Comparison of ENCODE assay signal across 9 cellular contexts in genomic region chr4:1714303-1715001, GRCh38. TPM values are rescaled to one million over a fixed set of nuclear protein-coding genes. Genes with fewer than 3 reads are reported as not detected.
DNase-seq lines count a peak whose midpoint lies in the region; ATAC-seq and TF ChIP-seq lines count a peak whose summit lies in the region.
"Had no signal": no experiment of that assay in that cellular context is flagged by ENCODE, and none has a peak within 500 bp of the region (broad histone marks: within the 10 kb centered on the region; RNA-seq: fewer than 3 reads in every experiment).

No MANE protein-coding gene starts in this region.

- no peaks in the 10 kb centered on the region for H3K27me3 Mint-ChIP-seq in activated naive CD8-positive, alpha-beta T cell treated with anti-CD3 and anti-CD28 coated beads, Interleukin-2, amount 50 U/mL, for 24 hours

- intact Hi-C loops in psoas muscle (cut with DNase I): no loop called here

- no peak overlapping the region for H2AFZ ChIP-seq in MM.1S (ENCODE audit: low read length)

- peaks cover 40% of the 10 kb centered on the region for H3K36me3 Mint-ChIP-seq in activated naive CD8-positive, alpha-beta T cell treated with anti-CD3 and anti-CD28 coated beads, Interleukin-2, amount 50 U/mL, for 24 hours (ENCODE audit: low read depth)

- whole genome bisulfite sequencing in psoas muscle, 3 donors: 53 to 57% (median 55%) methylated on average over 9 of the region's 9 CpGs

- H4K20me1 ChIP-seq in MM.1S (ENCODE audit: insufficient read depth, low read length): peaks cover 17% of the 10 kb centered on the region; the same call in 1 of the 2 replicates

- peaks cover 93% of the 10 kb centered on the region for H3K79me2 ChIP-seq in MM.1S (ENCODE audit: low read length)

- H3K27me3 ChIP-seq in MM.1S (replicated peaks; ENCODE audit: insufficient read depth, low read length): no peaks in the 10 kb centered on the region
- H3K27me3 ChIP-seq in psoas muscle (ENCODE audit: insufficient read depth in 3 of 3, low read length in 2 of 3): no peaks in the 10 kb centered on the region

- 0 out of 2 replicates have a peak overlapping the region, but pooled peaks have one; percentile 91 for H3K4me3 ChIP-seq in MM.1S (ENCODE audit: low read length)
- H3K4me3 ChIP-seq in psoas muscle: no peak overlapping the region

- H3K4me1 ChIP-seq in MM.1S (ENCODE audit: low read length) (peaks cover 22% of the 10 kb centered on the region), psoas muscle (peaks cover 44% of the 10 kb centered on the region)

- DNase-seq in NCI-H345 (lab: John Stamatoyannopoulos, UW): peak; percentile 12
- DNase-seq in NCI-H345 treated with DMSO at 0.1 percent for 48 hours (lab: John Stamatoyannopoulos, UW; ENCODE audit: unreplicated experiment): no peak
- DNase-seq in MM.1S: peak; percentile 34
- no peak for DNase-seq in activated naive CD8-positive, alpha-beta T cell treated with anti-CD3 and anti-CD28 coated beads, Interleukin-2, amount 50 U/mL, for 24 hours
- no peak for DNase-seq in psoas muscle
- DNase-seq in HUDEP-2 (lab: John Stamatoyannopoulos, UW; ENCODE audit: unreplicated experiment in 76 of 76): no peak
- DNase-seq in caudate nucleus (lab: John Stamatoyannopoulos, UW): no peak
- DNase-seq: stimulated activated CD4-positive, alpha-beta T cell treated with anti-CD3 and anti-CD28 coated beads, Interleukin-4, amount 100 ng/mL, for 4 hours had no signal

- H3K27ac ChIP-seq in MM.1S (ENCODE audit: low read length): no peak overlapping the region; the same call in 1 of the 2 replicates
- H3K27ac ChIP-seq in psoas muscle: peak overlapping the region; percentile 32
- no peak overlapping the region for H3K27ac ChIP-seq in caudate nucleus (ENCODE audit: low read depth, low read length)

- TF ChIP-seq CTCF in MM.1S (IDR thresholded peaks at IDR 0.05; ENCODE audit: low read length) (no peak), psoas muscle (IDR thresholded peaks at IDR 0.05) (no peak)

- no peaks in the 10 kb centered on the region for H3K9me2 ChIP-seq in MM.1S (replicated peaks; ENCODE audit: insufficient read depth, low read length)

- peak overlapping the region; percentile 94 for H3K27ac Mint-ChIP-seq in activated naive CD8-positive, alpha-beta T cell treated with anti-CD3 and anti-CD28 coated beads, Interleukin-2, amount 50 U/mL, for 24 hours

- peak overlapping the region; percentile 98 for H3K4me3 Mint-ChIP-seq in activated naive CD8-positive, alpha-beta T cell treated with anti-CD3 and anti-CD28 coated beads, Interleukin-2, amount 50 U/mL, for 24 hours

- H3F3A ChIP-seq in MM.1S (ENCODE audit: insufficient read depth, low read length): peaks cover 21% of the 10 kb centered on the region

- no peaks in the 10 kb centered on the region for H3K36me3 ChIP-seq in MM.1S (replicated peaks; ENCODE audit: insufficient read depth, low read length)
- H3K36me3 ChIP-seq in psoas muscle (ENCODE audit: insufficient read depth in 1 of 2, low read depth in 1 of 2): peaks cover 0 to 35% of the 10 kb centered on the region in 2 donors

- peaks cover 58% of the 10 kb centered on the region for H3K4me1 Mint-ChIP-seq in activated naive CD8-positive, alpha-beta T cell treated with anti-CD3 and anti-CD28 coated beads, Interleukin-2, amount 50 U/mL, for 24 hours

- no peak overlapping the region; the same call in 1 of the 2 replicates for H3K9ac ChIP-seq in MM.1S (ENCODE audit: low read length)

- no peaks in the 10 kb centered on the region for H3K9me3 ChIP-seq in MM.1S (replicated peaks; ENCODE audit: insufficient read depth, low read length)
- no peaks in the 10 kb centered on the region for H3K9me3 ChIP-seq in psoas muscle

- H3K4me2 ChIP-seq in MM.1S (ENCODE audit: low read depth, low read length): peak overlapping the region; percentile 85; the same call in 1 of the 2 replicates

- no peak for ATAC-seq in activated naive CD8-positive, alpha-beta T cell treated with anti-CD3 and anti-CD28 coated beads, Interleukin-2, amount 50 U/mL, for 24 hours
- ATAC-seq in psoas muscle: no peak
- no peak for ATAC-seq in GM18498 (IDR thresholded peaks at IDR 0.05; ENCODE audit: unreplicated experiment)

- no peaks in the 10 kb centered on the region for H3K9me3 Mint-ChIP-seq in activated naive CD8-positive, alpha-beta T cell treated with anti-CD3 and anti-CD28 coated beads, Interleukin-2, amount 50 U/mL, for 24 hours

RNA-seq across cellular contexts. Expression of gene SLBP, which starts 2.3 kb away (rescaled TPM):
- total RNA-seq in psoas muscle: 10 to 100 TPM; 15.5 to 17.1 (median 16.2) TPM
- 10 to 100 TPM; 15.4 to 18.8 (median 18.6) TPM for polyA plus RNA-seq in psoas muscle

RNA-seq across cellular contexts. Expression of gene TMEM129, which starts 6.7 kb away (rescaled TPM):
- 10 to 100 TPM; 11.8 to 43.6 (median 27.0) TPM for total RNA-seq in psoas muscle
- polyA plus RNA-seq in psoas muscle: 10 to 100 TPM; 31.6 to 40.3 (median 32.9) TPM

RNA-seq across cellular contexts. Expression of gene TACC3, which starts 6.9 kb away (rescaled TPM):
- total RNA-seq in psoas muscle: 1 to 10 TPM; 2.7 to 3.5 (median 3.0) TPM
- 1 to 10 TPM; 2.2 to 4.8 (median 2.6) TPM for polyA plus RNA-seq in psoas muscle

RNA-seq across cellular contexts. Expression of gene FAM53A, which starts 30.3 kb away (rescaled TPM):
- 1 to 10 TPM in 3 of 4 donors, under 1 TPM in 1; 0.71 to 1.9 (median 1.4) TPM for total RNA-seq in psoas muscle
- polyA plus RNA-seq in psoas muscle: 1 to 10 TPM in 2 of 3 donors, under 1 TPM in 1; 0.76 to 1.4 (median 1.3) TPM

Comparison
In these comparisons a context has a peak if more than half of its experiments do, and no peak if none do; other contexts are left out.
1. DNase-seq: peak in NCI-H345 (single experiment) and MM.1S (single experiment); none in NCI-H345 treated with DMSO at 0.1 percent for 48 hours (single experiment), activated naive CD8-positive, alpha-beta T cell treated with anti-CD3 and anti-CD28 coated beads, Interleukin-2, amount 50 U/mL, for 24 hours (single experiment), psoas muscle (0 of 2), HUDEP-2 (0 of 76) and caudate nucleus (0 of 61).